37 cellular contexts compared by ENCODE assay signal in the genomic region with DNA sequence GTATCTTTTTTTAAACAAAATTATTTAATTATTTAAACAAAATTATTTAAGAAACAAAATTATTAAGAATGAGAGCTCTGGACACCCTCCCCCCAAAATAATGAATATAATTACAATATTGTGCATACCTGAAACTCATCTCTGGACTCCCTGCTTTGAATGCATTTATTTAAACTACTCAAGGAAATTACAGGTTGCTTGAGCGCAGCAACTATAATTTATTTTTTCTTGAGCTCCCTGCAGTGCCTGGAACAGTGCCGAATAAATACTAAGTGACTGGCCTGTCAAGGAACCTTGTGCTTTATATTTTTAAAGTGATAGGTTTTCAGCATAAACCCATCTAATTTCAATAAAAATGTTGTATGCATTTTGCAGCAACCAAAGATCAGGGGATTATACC.
"Had no signal": no experiment of that assay in that cellular context is flagged by ENCODE, and none has a peak within 500 bp of the region (broad histone marks: within the 10 kb centered on the region; RNA-seq: fewer than 3 reads in every experiment).

No MANE protein-coding gene starts in this region.

- H3K9me3 Mint-ChIP-seq: activated CD4-positive, alpha-beta memory T cell treated with anti-CD3 and anti-CD28 coated beads, Interleukin-2, amount 10 ng/mL, durations not matched to agents 7 days and 5 days; activated CD4-positive, alpha-beta T cell treated with anti-CD3 and anti-CD28 coated beads, Interleukin-2, amount 10 ng/mL, durations not matched to agents 7 days and 5 days; activated naive CD4-positive, alpha-beta T cell treated with anti-CD3 and anti-CD28 coated beads, Interleukin-2, amount 10 ng/mL, durations not matched to agents 7 days and 5 days; activated naive CD8-positive, alpha-beta T cell treated with anti-CD3 and anti-CD28 coated beads, Interleukin-2, amount 10 ng/mL, durations not matched to agents 7 days and 5 days; activated T-cell treated with anti-CD3 and anti-CD28 coated beads, Interleukin-2, amount 50 U/mL, for 24 hours; activated T-helper 2 cell treated with anti-CD3 and anti-CD28 coated beads, Interferon-gamma antibody, Interleukin-2, Interleukin-4, amounts not matched to agents 10 μg/mL and 5 μg/mL and 100 μg/mL, durations not matched to agents 14 hours and 24 hours and 36 hours; T-helper 1 cell treated with Interleukin-12 subunit alpha and Interleukin-12 subunit beta and Interleukin-4 antibody, amounts not matched to agents 30 μg/mL and 1 μg/mL, for 36 hours; T-helper 2 cell treated with Interferon-gamma antibody and Interleukin-4, amounts not matched to agents 5 μg/mL and 100 μg/mL, for 36 hours; WTC11 had no signal

- H3K4me1 ChIP-seq: ascending aorta had no signal

- H3K27me3 Mint-ChIP-seq: activated CD4-positive, alpha-beta memory T cell treated with anti-CD3 and anti-CD28 coated beads, Interleukin-2, amount 10 ng/mL, durations not matched to agents 7 days and 5 days; activated CD4-positive, alpha-beta T cell treated with anti-CD3 and anti-CD28 coated beads for 36 hours; activated CD4-positive, alpha-beta T cell treated with anti-CD3 and anti-CD28 coated beads, Interleukin-2, amount 10 ng/mL, durations not matched to agents 7 days and 5 days; activated CD8-positive, alpha-beta memory T cell treated with anti-CD3 and anti-CD28 coated beads, Interleukin-2, amount 10 ng/mL, durations not matched to agents 7 days and 5 days; activated naive CD4-positive, alpha-beta T cell treated with anti-CD3 and anti-CD28 coated beads, Interleukin-2, amount 10 ng/mL, durations not matched to agents 7 days and 5 days; activated naive CD4-positive, alpha-beta T cell treated with anti-CD3 and anti-CD28 coated beads, Interleukin-2, amount 50 U/mL, for 24 hours; activated naive CD8-positive, alpha-beta T cell; activated naive CD8-positive, alpha-beta T cell treated with anti-CD3 and anti-CD28 coated beads, Interleukin-2, amount 10 ng/mL, durations not matched to agents 7 days and 5 days; activated T-cell treated with anti-CD3 and anti-CD28 coated beads, Interleukin-2, amount 50 U/mL, for 24 hours; brain; central memory CD8-positive, alpha-beta T cell had no signal

- H3K4me1 Mint-ChIP-seq: activated CD4-positive, alpha-beta memory T cell treated with anti-CD3 and anti-CD28 coated beads, Interleukin-2, amount 10 ng/mL, durations not matched to agents 7 days and 5 days; activated CD4-positive, alpha-beta T cell treated with anti-CD3 and anti-CD28 coated beads for 36 hours; activated CD4-positive, alpha-beta T cell treated with anti-CD3 and anti-CD28 coated beads, Interleukin-2, amount 10 ng/mL, durations not matched to agents 7 days and 5 days; activated CD8-positive, alpha-beta memory T cell treated with anti-CD3 and anti-CD28 coated beads, Interleukin-2, amount 10 ng/mL, durations not matched to agents 7 days and 5 days; activated naive CD4-positive, alpha-beta T cell treated with anti-CD3 and anti-CD28 coated beads, Interleukin-2, amount 10 ng/mL, durations not matched to agents 7 days and 5 days; activated naive CD4-positive, alpha-beta T cell treated with anti-CD3 and anti-CD28 coated beads, Interleukin-2, amount 50 U/mL, for 24 hours; activated naive CD8-positive, alpha-beta T cell treated with anti-CD3 and anti-CD28 coated beads, Interleukin-2, amount 10 ng/mL, durations not matched to agents 7 days and 5 days; activated naive CD8-positive, alpha-beta T cell treated with anti-CD3 and anti-CD28 coated beads, Interleukin-2, amount 50 U/mL, for 24 hours; central memory CD8-positive, alpha-beta T cell; WTC11 had no signal

- DNase-seq: activated CD4-positive, alpha-beta memory T cell treated with anti-CD3 and anti-CD28 coated beads, Interleukin-2, amount 10 ng/mL, durations not matched to agents 7 days and 5 days; activated CD4-positive, alpha-beta T cell treated with anti-CD3 and anti-CD28 coated beads for 1 hour; activated CD4-positive, alpha-beta T cell treated with anti-CD3 and anti-CD28 coated beads for 36 hours; activated CD4-positive, alpha-beta T cell treated with anti-CD3 and anti-CD28 coated beads for 48 hours; activated CD4-positive, alpha-beta T cell treated with anti-CD3 and anti-CD28 coated beads, Interleukin-2, amount 10 ng/mL, durations not matched to agents 7 days and 5 days; activated CD4-positive, alpha-beta T cell treated with anti-CD3 and anti-CD28 coated beads, Interleukin-2, amount 50 U/mL, for 48 hours; activated CD4-positive, CD25-positive, alpha-beta regulatory T cell; activated CD8-positive, alpha-beta memory T cell treated with anti-CD3 and anti-CD28 coated beads for 24 hours; activated CD8-positive, alpha-beta memory T cell treated with anti-CD3 and anti-CD28 coated beads, Interleukin-2, amount 10 ng/mL, durations not matched to agents 7 days and 5 days; activated CD8-positive, alpha-beta memory T cell treated with anti-CD3 and anti-CD28 coated beads, Interleukin-2, amount 50 U/mL, for 48 hours; activated CD8-positive, alpha-beta T cell treated with anti-CD3 and anti-CD28 coated beads, Interleukin-2, amount 10 ng/mL, durations not matched to agents 7 days and 5 days; activated effector memory CD4-positive, alpha-beta T cell treated with Interleukin-2 at 50 U/mL for 16 hours; activated gamma-delta T cell; activated naive CD4-positive, alpha-beta T cell treated with anti-CD3 and anti-CD28 coated beads, Interleukin-2, amount 10 ng/mL, durations not matched to agents 7 days and 5 days; activated naive CD4-positive, alpha-beta T cell treated with Interleukin-2 at 50 U/mL for 16 hours; activated naive CD8-positive, alpha-beta T cell treated with anti-CD3 and anti-CD28 coated beads, Interleukin-2, amount 10 ng/mL, durations not matched to agents 7 days and 5 days; activated naive CD8-positive, alpha-beta T cell treated with anti-CD3 and anti-CD28 coated beads, Interleukin-2, amount 50 U/mL, for 24 hours; activated T-cell treated with anti-CD3 and anti-CD28 coated beads, Interleukin-2, amount 50 U/mL, for 24 hours; activated T-cell treated with anti-CD3 and anti-CD28 coated beads, Interleukin-2, amount 50 U/mL, for 48 hours; amygdala; anterior cingulate cortex; caudate nucleus; cerebellar nuclear complex; T-helper 2 cell; T-helper 9 cell had no signal

- H3K27me3 ChIP-seq: ascending aorta, cardiac muscle cell had no signal

- ATAC-seq: activated CD4-positive, alpha-beta T cell treated with anti-CD3 and anti-CD28 coated beads for 36 hours; activated CD4-positive, CD25-positive, alpha-beta regulatory T cell treated with anti-CD3 and anti-CD28 coated beads, Interleukin-2, amount 50 U/mL, for 24 hours; activated CD8-positive, alpha-beta memory T cell treated with anti-CD3 and anti-CD28 coated beads, Interleukin-2, amount 10 ng/mL, durations not matched to agents 7 days and 5 days; activated CD8-positive, alpha-beta T cell treated with anti-CD3 and anti-CD28 coated beads, Interleukin-2, amount 10 ng/mL, durations not matched to agents 7 days and 5 days; activated naive CD8-positive, alpha-beta T cell treated with anti-CD3 and anti-CD28 coated beads, Interleukin-2, amount 50 U/mL, for 24 hours; WTC11 had no signal

- H3K36me3 Mint-ChIP-seq: activated CD8-positive, alpha-beta memory T cell treated with anti-CD3 and anti-CD28 coated beads, Interleukin-2, amount 10 ng/mL, durations not matched to agents 7 days and 5 days; activated naive CD4-positive, alpha-beta T cell treated with anti-CD3 and anti-CD28 coated beads, Interleukin-2, amount 10 ng/mL, durations not matched to agents 7 days and 5 days; activated naive CD4-positive, alpha-beta T cell treated with anti-CD3 and anti-CD28 coated beads, Interleukin-2, amount 50 U/mL, for 24 hours; activated naive CD8-positive, alpha-beta T cell; activated naive CD8-positive, alpha-beta T cell treated with anti-CD3 and anti-CD28 coated beads, Interleukin-2, amount 10 ng/mL, durations not matched to agents 7 days and 5 days; brain; WTC11 had no signal

- H3K4me3 Mint-ChIP-seq: activated CD4-positive, alpha-beta memory T cell treated with anti-CD3 and anti-CD28 coated beads, Interleukin-2, amount 10 ng/mL, durations not matched to agents 7 days and 5 days; activated CD4-positive, alpha-beta T cell treated with anti-CD3 and anti-CD28 coated beads for 36 hours; activated CD4-positive, alpha-beta T cell treated with anti-CD3 and anti-CD28 coated beads, Interleukin-2, amount 10 ng/mL, durations not matched to agents 7 days and 5 days; activated CD8-positive, alpha-beta memory T cell treated with anti-CD3 and anti-CD28 coated beads, Interleukin-2, amount 10 ng/mL, durations not matched to agents 7 days and 5 days; activated CD8-positive, alpha-beta T cell treated with anti-CD3 and anti-CD28 coated beads, Interleukin-2, amount 10 ng/mL, durations not matched to agents 7 days and 5 days; activated naive CD4-positive, alpha-beta T cell treated with anti-CD3 and anti-CD28 coated beads, Interleukin-2, amount 10 ng/mL, durations not matched to agents 7 days and 5 days; activated naive CD4-positive, alpha-beta T cell treated with anti-CD3 and anti-CD28 coated beads, Interleukin-2, amount 50 U/mL, for 24 hours; activated naive CD8-positive, alpha-beta T cell; activated naive CD8-positive, alpha-beta T cell treated with anti-CD3 and anti-CD28 coated beads, Interleukin-2, amount 10 ng/mL, durations not matched to agents 7 days and 5 days; activated naive CD8-positive, alpha-beta T cell treated with anti-CD3 and anti-CD28 coated beads, Interleukin-2, amount 50 U/mL, for 24 hours; activated T-cell treated with anti-CD3 and anti-CD28 coated beads, Interleukin-2, amount 50 U/mL, for 24 hours; central memory CD8-positive, alpha-beta T cell; T-helper 1 cell treated with Interleukin-12 subunit alpha and Interleukin-12 subunit beta and Interleukin-4 antibody, amounts not matched to agents 30 μg/mL and 1 μg/mL, for 36 hours; T-helper 2 cell treated with Interferon-gamma antibody and Interleukin-4, amounts not matched to agents 5 μg/mL and 100 μg/mL, for 36 hours; WTC11 had no signal

- H3K9me3 ChIP-seq: ascending aorta had no signal

- H3K27ac Mint-ChIP-seq: activated CD4-positive, alpha-beta memory T cell treated with anti-CD3 and anti-CD28 coated beads, Interleukin-2, amount 10 ng/mL, durations not matched to agents 7 days and 5 days; activated CD4-positive, alpha-beta T cell treated with anti-CD3 and anti-CD28 coated beads for 36 hours; activated CD4-positive, alpha-beta T cell treated with anti-CD3 and anti-CD28 coated beads, Interleukin-2, amount 10 ng/mL, durations not matched to agents 7 days and 5 days; activated CD8-positive, alpha-beta memory T cell treated with anti-CD3 and anti-CD28 coated beads, Interleukin-2, amount 10 ng/mL, durations not matched to agents 7 days and 5 days; activated CD8-positive, alpha-beta T cell treated with anti-CD3 and anti-CD28 coated beads, Interleukin-2, amount 10 ng/mL, durations not matched to agents 7 days and 5 days; activated naive CD4-positive, alpha-beta T cell treated with anti-CD3 and anti-CD28 coated beads, Interleukin-2, amount 10 ng/mL, durations not matched to agents 7 days and 5 days; activated naive CD4-positive, alpha-beta T cell treated with anti-CD3 and anti-CD28 coated beads, Interleukin-2, amount 50 U/mL, for 24 hours; activated naive CD8-positive, alpha-beta T cell; activated naive CD8-positive, alpha-beta T cell treated with anti-CD3 and anti-CD28 coated beads, Interleukin-2, amount 10 ng/mL, durations not matched to agents 7 days and 5 days; activated naive CD8-positive, alpha-beta T cell treated with anti-CD3 and anti-CD28 coated beads, Interleukin-2, amount 50 U/mL, for 24 hours; activated T-cell treated with anti-CD3 and anti-CD28 coated beads, Interleukin-2, amount 50 U/mL, for 24 hours; activated T-helper 2 cell treated with anti-CD3 and anti-CD28 coated beads, Interferon-gamma antibody, Interleukin-2, Interleukin-4, amounts not matched to agents 10 μg/mL and 5 μg/mL and 100 μg/mL, durations not matched to agents 14 hours and 24 hours and 36 hours; T-helper 1 cell treated with Interleukin-12 subunit alpha and Interleukin-12 subunit beta and Interleukin-4 antibody, amounts not matched to agents 30 μg/mL and 1 μg/mL, for 36 hours; T-helper 2 cell treated with Interferon-gamma antibody and Interleukin-4, amounts not matched to agents 5 μg/mL and 100 μg/mL, for 36 hours; WTC11 had no signal

- H3K36me3 ChIP-seq: ascending aorta, cardiac muscle cell had no signal

- H3K4me3 ChIP-seq: ascending aorta, cardiac muscle cell had no signal

- H3K27ac ChIP-seq: ascending aorta, cardiac muscle cell, VCaP had no signal
